Comparison of ENCODE assay signal across 20 cellular contexts in genomic region chr10:109976657-109977056, GRCh38. TPM values are rescaled to one million over a fixed set of nuclear protein-coding genes. Genes with fewer than 3 reads are reported as not detected.
DNase-seq lines count a peak whose midpoint lies in the region; ATAC-seq, FAIRE-seq and TF ChIP-seq lines count a peak whose summit lies in the region.
"Had no signal": no experiment of that assay in that cellular context is flagged by ENCODE, and none has a peak within 500 bp of the region (broad histone marks: within the 10 kb centered on the region; RNA-seq: fewer than 3 reads in every experiment).

No MANE protein-coding gene starts in this region.

- WGBS in aorta, 2 donors: 27 to 30% methylated on average over 3 of the region's 3 CpGs
- 66% methylated on average over 3 of the region's 3 CpGs for WGBS in prostate gland
- 81% methylated on average over 3 of the region's 3 CpGs for WGBS in right cardiac atrium

- ATAC-seq in aorta (ENCODE audit: low FRiP score): no peak
- ATAC-seq in right cardiac atrium: no peak
- ATAC-seq: stimulated activated naive CD8-positive, alpha-beta T cell treated with anti-CD3 and anti-CD28 coated beads, Interleukin-15, amount 100 ng/mL, for 72 hours had no signal

- H3K4me1 Mint-ChIP-seq in mesothelial cell of epicardium: peaks cover 37% of the 10 kb centered on the region
- H3K4me1 Mint-ChIP-seq in activated T-cell treated with anti-CD3 and anti-CD28 coated beads, Interleukin-2, amount 50 U/mL, for 24 hours (ENCODE audit: low read depth): peaks cover 16% of the 10 kb centered on the region
- H3K4me1 Mint-ChIP-seq: CD8-positive, alpha-beta memory T cell had no signal

- no peaks in the 10 kb centered on the region for H3K27me3 Mint-ChIP-seq in mesothelial cell of epicardium (ENCODE audit: low read depth)
- no peaks in the 10 kb centered on the region for H3K27me3 Mint-ChIP-seq in activated T-cell treated with anti-CD3 and anti-CD28 coated beads, Interleukin-2, amount 50 U/mL, for 24 hours
- H3K27me3 Mint-ChIP-seq: activated naive CD8-positive, alpha-beta T cell; CD8-positive, alpha-beta memory T cell; stimulated activated naive CD8-positive, alpha-beta T cell treated with anti-CD3 and anti-CD28 coated beads, Interleukin-15, amount 100 ng/mL, for 72 hours had no signal

- intact Hi-C loops in aorta (cut with DNase I) (no loop called here), prostate gland (cut with DNase I) (no loop called here), right cardiac atrium (cut with DNase I) (no loop called here)

- peak overlapping the region; percentile 23 for H3K27ac Mint-ChIP-seq in mesothelial cell of epicardium
- no peak overlapping the region for H3K27ac Mint-ChIP-seq in activated T-cell treated with anti-CD3 and anti-CD28 coated beads, Interleukin-2, amount 50 U/mL, for 24 hours
- H3K27ac Mint-ChIP-seq: activated CD4-positive, alpha-beta memory T cell treated with anti-CD3 and anti-CD28 coated beads, Interleukin-2, amount 10 ng/mL, durations not matched to agents 7 days and 5 days; CD8-positive, alpha-beta memory T cell; stimulated activated naive CD8-positive, alpha-beta T cell treated with anti-CD3 and anti-CD28 coated beads, Interleukin-15, amount 100 ng/mL, for 72 hours had no signal

- DNase-seq in SKM-1 treated with dmso at 0.1 percent for 144 hours (lab: John Stamatoyannopoulos, UW; ENCODE audit: unreplicated experiment) (peak; percentile 18), SKM-1 (lab: John Stamatoyannopoulos, UW; ENCODE audit: unreplicated experiment) (no peak), mesothelial cell of epicardium (ENCODE audit: low spot score in 2 of 2, unreplicated experiment in 2 of 2) (no peak), aorta (no peak), prostate gland (ENCODE audit: low spot score) (no peak), right cardiac atrium (no peak)
- DNase-seq in activated T-cell treated with anti-CD3 and anti-CD28 coated beads, Interleukin-2, amount 50 U/mL, for 24 hours: no peak
- DNase-seq: activated CD4-positive, alpha-beta memory T cell treated with anti-CD3 and anti-CD28 coated beads, Interleukin-2, amount 10 ng/mL, durations not matched to agents 7 days and 5 days; CD8-positive, alpha-beta memory T cell; dorsolateral prefrontal cortex; erythroblast; NCI-H1105; NCI-H2227 treated with DMSO at 0.1 percent for 48 hours; stimulated activated naive CD8-positive, alpha-beta T cell treated with anti-CD3 and anti-CD28 coated beads, Interleukin-15, amount 100 ng/mL, for 72 hours; uterus had no signal

- H3K27ac ChIP-seq in aorta (ENCODE audit: low read depth in 1 of 2, low read length in 2 of 2) (peak overlapping the region; percentile 64 to 96), prostate gland (no peak overlapping the region), right cardiac atrium (ENCODE audit: low read length) (no peak overlapping the region)
- H3K27ac ChIP-seq: uterus had no signal

- H3K27me3 ChIP-seq in aorta (ENCODE audit: control insufficient read depth in 1 of 2, insufficient read depth in 2 of 2, low read length in 1 of 2) (no peaks in the 10 kb centered on the region), prostate gland (replicated peaks; ENCODE audit: insufficient read depth) (no peaks in the 10 kb centered on the region), right cardiac atrium (ENCODE audit: control insufficient read depth, insufficient read depth) (no peaks in the 10 kb centered on the region)
- H3K27me3 ChIP-seq: dorsolateral prefrontal cortex, uterus had no signal

- H3K9me3 ChIP-seq in aorta (ENCODE audit: control insufficient read depth, low read length) (no peaks in the 10 kb centered on the region), prostate gland (no peaks in the 10 kb centered on the region), right cardiac atrium (ENCODE audit: control insufficient read depth, low read length) (no peaks in the 10 kb centered on the region)
- H3K9me3 ChIP-seq: uterus had no signal

- no peaks in the 10 kb centered on the region for H3K36me3 ChIP-seq in aorta (ENCODE audit: control insufficient read depth in 1 of 2, insufficient read depth in 2 of 2, low read length in 1 of 2)
- H3K36me3 ChIP-seq in prostate gland: no peaks in the 10 kb centered on the region
- H3K36me3 ChIP-seq: uterus had no signal

- TF ChIP-seq POLR2A in prostate gland (IDR thresholded peaks at IDR 0.05): no peak

- H3K36me3 Mint-ChIP-seq in mesothelial cell of epicardium: no peaks in the 10 kb centered on the region
- no peaks in the 10 kb centered on the region for H3K36me3 Mint-ChIP-seq in activated T-cell treated with anti-CD3 and anti-CD28 coated beads, Interleukin-2, amount 50 U/mL, for 24 hours (ENCODE audit: low read depth)
- H3K36me3 Mint-ChIP-seq: activated naive CD8-positive, alpha-beta T cell; CD8-positive, alpha-beta memory T cell had no signal

- H3K4me1 ChIP-seq in aorta (ENCODE audit: control insufficient read depth in 1 of 2, insufficient read depth in 2 of 2, low read length in 2 of 2): peaks cover 4 to 13% of the 10 kb centered on the region in 2 donors
- no peaks in the 10 kb centered on the region for H3K4me1 ChIP-seq in prostate gland (replicated peaks)
- H3K4me1 ChIP-seq in right cardiac atrium (ENCODE audit: control insufficient read depth, insufficient read depth, low read length): no peaks in the 10 kb centered on the region
- H3K4me1 ChIP-seq: uterus had no signal

- TF ChIP-seq CTCF in mesothelial cell of epicardium (IDR thresholded peaks at IDR 0.05; ENCODE audit: unreplicated experiment) (no peak), prostate gland (IDR thresholded peaks at IDR 0.05) (no peak)

- FAIRE-seq in TTC549 (lab: Jason Lieb, UNC): peak; percentile 80
- FAIRE-seq: bronchial epithelial cell, frontal cortex, H54 had no signal

- no peak overlapping the region for H3K4me3 ChIP-seq in aorta (ENCODE audit: low read length in 2 of 2)
- no peak overlapping the region for H3K4me3 ChIP-seq in prostate gland
- H3K4me3 ChIP-seq in right cardiac atrium (ENCODE audit: low read length): no peak overlapping the region
- H3K4me3 ChIP-seq: dorsolateral prefrontal cortex, uterus had no signal

- no peak overlapping the region for H3K4me3 Mint-ChIP-seq in mesothelial cell of epicardium
- H3K4me3 Mint-ChIP-seq in activated T-cell treated with anti-CD3 and anti-CD28 coated beads, Interleukin-2, amount 50 U/mL, for 24 hours: no peak overlapping the region
- H3K4me3 Mint-ChIP-seq: activated CD4-positive, alpha-beta memory T cell treated with anti-CD3 and anti-CD28 coated beads, Interleukin-2, amount 10 ng/mL, durations not matched to agents 7 days and 5 days; activated naive CD8-positive, alpha-beta T cell; CD8-positive, alpha-beta memory T cell; stimulated activated naive CD8-positive, alpha-beta T cell treated with anti-CD3 and anti-CD28 coated beads, Interleukin-15, amount 100 ng/mL, for 72 hours had no signal

- H3K9me3 Mint-ChIP-seq in mesothelial cell of epicardium: no peaks in the 10 kb centered on the region
- no peaks in the 10 kb centered on the region for H3K9me3 Mint-ChIP-seq in activated T-cell treated with anti-CD3 and anti-CD28 coated beads, Interleukin-2, amount 50 U/mL, for 24 hours
- H3K9me3 Mint-ChIP-seq: activated CD4-positive, alpha-beta memory T cell treated with anti-CD3 and anti-CD28 coated beads, Interleukin-2, amount 10 ng/mL, durations not matched to agents 7 days and 5 days; CD8-positive, alpha-beta memory T cell; stimulated activated naive CD8-positive, alpha-beta T cell treated with anti-CD3 and anti-CD28 coated beads, Interleukin-15, amount 100 ng/mL, for 72 hours had no signal

RNA-seq across cellular contexts. Expression of gene ADD3, which starts 31.1 kb away (rescaled TPM):
- total RNA-seq in mesothelial cell of epicardium: 98.7 to 104 TPM (median 101 TPM) in 3 replicates
- total RNA-seq in aorta: 100 to 1,000 TPM in 1 of 2 donors, 10 to 100 TPM in 1; 80.9 to 197 TPM
- 100 to 1,000 TPM in 1 of 2 donors, 10 to 100 TPM in 1; 41.1 to 132 TPM for polyA plus RNA-seq in aorta
- total RNA-seq in prostate gland: 100 to 1,000 TPM in 1 of 2 donors, 10 to 100 TPM in 1; 76.4 to 127 TPM
- 100 to 1,000 TPM; 113 to 146 (median 124) TPM for total RNA-seq in right cardiac atrium
- polyA plus RNA-seq in right cardiac atrium: 47.4 TPM

RNA-seq across cellular contexts. Expression of gene XPNPEP1, which starts 53.3 kb away (rescaled TPM):
- total RNA-seq in mesothelial cell of epicardium: 85.6 to 88.7 TPM (median 87.7 TPM) in 3 replicates
- 10 to 100 TPM; 47.5 to 68.9 TPM for total RNA-seq in aorta
- polyA plus RNA-seq in aorta: 10 to 100 TPM; 28.4 to 38.9 TPM
- 10 to 100 TPM; 53.4 to 64.3 TPM for total RNA-seq in prostate gland
- 10 to 100 TPM; 36.9 to 47.4 (median 39.1) TPM for total RNA-seq in right cardiac atrium
- polyA plus RNA-seq in right cardiac atrium: 20.7 TPM

Comparison
In these comparisons a context has a peak if more than half of its experiments do, and no peak if none do; other contexts are left out.
1. H3K27ac ChIP-seq: peak in aorta (2 of 2); none in prostate gland (0 of 2) and right cardiac atrium (single experiment).